9 cellular contexts compared by ENCODE assay signal in genomic region chr14:74324945-74325361, GRCh38. TPM values are rescaled to one million over a fixed set of nuclear protein-coding genes. Genes with fewer than 3 reads are reported as not detected.
DNase-seq lines count a peak whose midpoint lies in the region; ATAC-seq, FAIRE-seq and TF ChIP-seq lines count a peak whose summit lies in the region.
"Had no signal": no experiment of that assay in that cellular context is flagged by ENCODE, and none has a peak within 500 bp of the region (broad histone marks: within the 10 kb centered on the region; RNA-seq: fewer than 3 reads in every experiment).

No MANE protein-coding gene starts in this region.

- H3K36me3 ChIP-seq in GM12878 (ENCODE audit: control insufficient read depth in 2 of 2, insufficient read depth in 2 of 2, low read length in 1 of 2) (no peaks in the 10 kb centered on the region), liver (ENCODE audit: control insufficient read depth in 4 of 4, insufficient read depth in 3 of 4, low read depth in 1 of 4, low read length in 3 of 4) (no peaks in the 10 kb centered on the region), prostate gland (no peaks in the 10 kb centered on the region)

- no TSS peak for BruUV-seq in GM12878 (replicated peaks; lab: Mats Ljungman, UMichigan)

- TF ChIP-seq CTCF in GM12878 (IDR thresholded peaks at IDR 0.05 in 2 of 3, conservative IDR thresholded peaks at IDR 0.05 in 1 of 3; ENCODE audit: control insufficient read depth in 2 of 3, extremely low read depth in 1 of 3, insufficient read depth in 1 of 3, low read depth in 3 of 3, low read length in 3 of 3) (peak; percentile 50 to 63 (median 51)), liver (IDR thresholded peaks at IDR 0.05; ENCODE audit: low read depth, low read length, missing input control) (peak; percentile 53), prostate gland (IDR thresholded peaks at IDR 0.05) (peak in 1 of 4 experiments; percentile 26)

- no peaks in the 10 kb centered on the region for H4K20me1 ChIP-seq in GM12878 (ENCODE audit: control insufficient read depth, insufficient read depth)

- RAD21 ChIA-PET in GM12878 (lab: Charles Lee; ENCODE audit: unreplicated experiment), result no interaction called here

- no peaks in the 10 kb centered on the region for H3K79me2 ChIP-seq in GM12878 (ENCODE audit: control insufficient read depth, insufficient read depth, low read length)

- no peak overlapping the region for H2AFZ ChIP-seq in GM12878 (ENCODE audit: control insufficient read depth, low read depth, low read length)

- no peaks in the 10 kb centered on the region for H3K4me1 ChIP-seq in GM12878 (ENCODE audit: control insufficient read depth, insufficient read depth, low read length)
- no peaks in the 10 kb centered on the region for H3K4me1 ChIP-seq in liver (ENCODE audit: control insufficient read depth in 4 of 4, insufficient read depth in 4 of 4, low read length in 3 of 4)
- no peaks in the 10 kb centered on the region for H3K4me1 ChIP-seq in prostate gland (replicated peaks)

- H3K4me3 Mint-ChIP-seq in activated T-helper 17 cell treated with anti-CD3 and anti-CD28 coated beads, Interleukin-2, amount 50 U/mL, for 72 hours, result no peak overlapping the region
- H3K4me3 Mint-ChIP-seq: activated naive CD8-positive, alpha-beta T cell had no signal

- peak; percentile 69 for FAIRE-seq in GM12878 (lab: Jason Lieb, UNC)

- TF ChIP-seq RAD21 in GM12878 (IDR thresholded peaks at IDR 0.05; ENCODE audit: insufficient read depth, low read depth, low read length) (peak; percentile 32; the same call in 1 of the 2 replicates), liver (IDR thresholded peaks at IDR 0.05) (peak; percentile 51 to 64)

- CTCF ChIA-PET in GM12878 (lab: Yijun Ruan, JAX), result interaction anchor here (0.7 to 2.2 kb wide), 5 partner anchors 12 to 216 kb away, joined by 3 to 8 read pairs (median 4); no protein-coding TSS in a partner anchor

- ATAC-seq in GM12878, result peak; percentile 45; the same call in 2 of the 3 replicates
- no peak for ATAC-seq in activated T-helper 17 cell treated with anti-CD3 and anti-CD28 coated beads, Interleukin-2, amount 50 U/mL, for 72 hours (replicated peaks)

- no peaks in the 10 kb centered on the region for H3K4me1 Mint-ChIP-seq in activated T-helper 17 cell treated with anti-CD3 and anti-CD28 coated beads, Interleukin-2, amount 50 U/mL, for 72 hours

- TF ChIP-seq EP300 in GM12878 (IDR thresholded peaks at IDR 0.05; ENCODE audit: borderline replicate concordance in 1 of 2, control insufficient read depth in 1 of 2, low read depth in 2 of 2, low read length in 2 of 2), result no peak

- H3K9ac ChIP-seq in GM12878 (ENCODE audit: control insufficient read depth, insufficient read depth, low read length), result no peak overlapping the region
- H3K9ac ChIP-seq in liver (ENCODE audit: low read depth in 1 of 2, low read length in 2 of 2), result no peak overlapping the region

- H3K9me3 Mint-ChIP-seq in activated T-helper 17 cell treated with anti-CD3 and anti-CD28 coated beads, Interleukin-2, amount 50 U/mL, for 72 hours, result no peaks in the 10 kb centered on the region

- 26% methylated on average over 3 of the region's 3 CpGs for WGBS in GM12878 (ENCODE audit: insufficient coverage, insufficient replicate concordance, low lambda C conversion rate, missing lambda C conversion rate)
- 53% methylated on average over 3 of the region's 3 CpGs for WGBS in liver
- WGBS in prostate gland, result 72% methylated on average over 3 of the region's 3 CpGs

- H3K36me3 Mint-ChIP-seq in activated T-helper 17 cell treated with anti-CD3 and anti-CD28 coated beads, Interleukin-2, amount 50 U/mL, for 72 hours (ENCODE audit: low read depth), result no peaks in the 10 kb centered on the region

- DNase-seq in SIG-M5 treated with dmso at 0.1 percent for 504 hours (lab: John Stamatoyannopoulos, UW; ENCODE audit: unreplicated experiment) (peak; percentile 51), SIG-M5 (lab: John Stamatoyannopoulos, UW) (no peak), NCI-H1694 treated with DMSO at 0.1 percent for 48 hours (lab: John Stamatoyannopoulos, UW) (peak; percentile 75), GM12878 (ENCODE audit: low read depth, low spot score) (no peak), NCI-H774 (lab: John Stamatoyannopoulos, UW) (no peak), prostate gland (ENCODE audit: low spot score) (no peak)

- SMC1A ChIA-PET in GM12878 (lab: Charles Lee; ENCODE audit: uncharacterized antibody, unreplicated experiment), result no interaction called here

- H3K27me3 ChIP-seq in GM12878 (replicated peaks in 1 of 2; ENCODE audit: control insufficient read depth in 2 of 2, insufficient read depth in 2 of 2, low read length in 1 of 2) (no peaks in the 10 kb centered on the region; a peak in 1 of 4 replicates), liver (ENCODE audit: control insufficient read depth in 4 of 4, insufficient read depth in 4 of 4, low read length in 3 of 4) (no peaks in the 10 kb centered on the region), prostate gland (replicated peaks; ENCODE audit: insufficient read depth) (no peaks in the 10 kb centered on the region)

- no peak overlapping the region for H3K27ac ChIP-seq in GM12878 (ENCODE audit: control insufficient read depth, insufficient read depth)
- no peak overlapping the region for H3K27ac ChIP-seq in liver (ENCODE audit: low read depth in 1 of 2, low read length in 2 of 2)
- H3K27ac ChIP-seq in prostate gland, result no peak overlapping the region

- POLR2A ChIA-PET in GM12878 (lab: Charles Lee), result no interaction called here

- H3K4me3 ChIP-seq in GM12878 (no peak overlapping the region), liver (ENCODE audit: low read depth in 1 of 3, low read length in 3 of 3) (no peak overlapping the region), prostate gland (no peak overlapping the region)

- in situ Hi-C loops in GM12878 (cut with MboI), result no loop called here

- H3K4me2 ChIP-seq in GM12878 (ENCODE audit: control insufficient read depth, insufficient read depth), result no peak overlapping the region

- H3K27ac Mint-ChIP-seq in activated T-helper 17 cell treated with anti-CD3 and anti-CD28 coated beads, Interleukin-2, amount 50 U/mL, for 72 hours, result no peak overlapping the region
- H3K27ac Mint-ChIP-seq: activated naive CD8-positive, alpha-beta T cell had no signal

- peaks cover 14% of the 10 kb centered on the region for H3K27me3 Mint-ChIP-seq in activated T-helper 17 cell treated with anti-CD3 and anti-CD28 coated beads, Interleukin-2, amount 50 U/mL, for 72 hours
- H3K27me3 Mint-ChIP-seq: activated naive CD8-positive, alpha-beta T cell had no signal

- intact Hi-C loops in GM12878 (cut with micrococcal nuclease; ENCODE audit: unreplicated experiment), result no loop called here
- intact Hi-C loops in prostate gland (cut with DNase I), result no loop called here

- no peaks in the 10 kb centered on the region for H3K9me3 ChIP-seq in GM12878 (replicated peaks; ENCODE audit: control insufficient read depth, insufficient read depth, low read length)
- no peaks in the 10 kb centered on the region for H3K9me3 ChIP-seq in liver (ENCODE audit: control insufficient read depth in 4 of 4, low read length in 3 of 4)
- H3K9me3 ChIP-seq in prostate gland, result no peaks in the 10 kb centered on the region

- TF ChIP-seq POLR2A in GM12878 (IDR thresholded peaks at IDR 0.05; ENCODE audit: low read depth, low read length) (no peak), prostate gland (IDR thresholded peaks at IDR 0.05) (no peak)

TF ChIP-seq in GM12878, 131 proteins besides CTCF, POLR2A, EP300 and RAD21 (continues in another document):
- no peak for TF ChIP-seq NR2C1 (IDR thresholded peaks at IDR 0.05)

TF ChIP-seq in liver, 16 proteins besides CTCF, POLR2A, EP300 and RAD21 (continues in another document):
- no peak for TF ChIP-seq FOXA2 (IDR thresholded peaks at IDR 0.05)

RNA-seq across cellular contexts. Expression of gene ABCD4, which starts 22.2 kb away (rescaled TPM):
- total RNA-seq in GM12878 (2013; cell fraction: nucleolus; rRNA removed), result 133 and 139 TPM in 2 replicates
- total RNA-seq in GM12878 (2014; rRNA removed) (26.4 and 30.0 TPM in 2 replicates), GM12878 (2014; rRNA removed; fragmentation: Illumina TruSeq; extraction: Trizol) (12.3 and 12.9 TPM in 2 replicates), GM12878 (2021) (26.1 and 29.5 TPM in 2 replicates), liver (10 to 100 TPM; 24.7 to 33.6 TPM), prostate gland (10 to 100 TPM; 33.4 to 77.3 TPM)
- polyA plus RNA-seq in GM12878 (2011; ENCODE audit: low read depth), result 16.1 TPM
- polyA plus RNA-seq in GM12878 (2011; rRNA removed) (14.4 and 17.9 TPM in 2 replicates), GM12878 (2014; fragmentation: Illumina TruSeq; extraction: Trizol) (12.9 and 22.5 TPM in 2 replicates), GM12878 (2014; fragmentation: Nextera tagmentation; extraction: Ambion mirVana) (1 to 10 TPM; 5.7 to 6.2 TPM), GM12878 (2014; rRNA removed) (24.2 and 29.0 TPM in 2 replicates), GM12878 (2016; fragmentation: Nextera tagmentation; extraction: Ambion mirVana) (10 to 100 TPM; 24.2 to 24.7 TPM), liver (10 to 100 TPM; 20.4 to 34.4 TPM)
- 25.2 and 27.1 TPM in 2 replicates for polyA plus RNA-seq in GM12878 (2011; cell fraction: cytosol; rRNA removed)
- 134 and 154 TPM in 2 replicates for polyA plus RNA-seq in GM12878 (2011; cell fraction: nucleus; rRNA removed)
- polyA plus RNA-seq in GM12878 (2012), result 24.0 and 32.0 TPM in 2 replicates
- polyA minus RNA-seq in GM12878 (2011; rRNA and poly(A)+ RNA removed), result 26.9 and 29.8 TPM in 2 replicates
- polyA minus RNA-seq in GM12878 (2011; cell fraction: cytosol; rRNA and poly(A)+ RNA removed), result 11.2 and 15.0 TPM in 2 replicates
- 42.8 and 71.7 TPM in 2 replicates for polyA minus RNA-seq in GM12878 (2011; cell fraction: nucleus; rRNA and poly(A)+ RNA removed)
- total RNA-seq in activated T-helper 17 cell treated with anti-CD3 and anti-CD28 coated beads, Interleukin-2, amount 50 U/mL, for 72 hours, result 10 to 100 TPM; 55.4 to 57.1 TPM

RNA-seq across cellular contexts. Expression of gene VRTN, which starts 23.3 kb away (rescaled TPM):
- total RNA-seq in GM12878 (2013; cell fraction: nucleolus; rRNA removed), result not detected in 2 replicates
- not detected in 2 replicates for total RNA-seq in GM12878 (2014; rRNA removed)
- total RNA-seq in GM12878 (2014; rRNA removed; fragmentation: Illumina TruSeq; extraction: Trizol), result not detected in 2 replicates
- total RNA-seq in GM12878 (2021), result 0.05 and 0.31 TPM in 2 replicates
- polyA plus RNA-seq in GM12878 (2011; ENCODE audit: low read depth), result not detected
- not detected in 2 replicates for polyA plus RNA-seq in GM12878 (2011; rRNA removed)
- polyA plus RNA-seq in GM12878 (2011; cell fraction: cytosol; rRNA removed), result 0.01 TPM in 1 of 2 replicates, not detected in the other
- polyA plus RNA-seq in GM12878 (2011; cell fraction: nucleus; rRNA removed), result not detected in 2 replicates
- not detected in 2 replicates for polyA plus RNA-seq in GM12878 (2012)
- not detected in 2 replicates for polyA plus RNA-seq in GM12878 (2014; fragmentation: Illumina TruSeq; extraction: Trizol)
- not detected for polyA plus RNA-seq in GM12878 (2014; fragmentation: Nextera tagmentation; extraction: Ambion mirVana)
- not detected in 2 replicates for polyA plus RNA-seq in GM12878 (2014; rRNA removed)
- polyA plus RNA-seq in GM12878 (2016; fragmentation: Nextera tagmentation; extraction: Ambion mirVana), result not detected
- not detected in 2 replicates for polyA minus RNA-seq in GM12878 (2011; rRNA and poly(A)+ RNA removed)
- polyA minus RNA-seq in GM12878 (2011; cell fraction: cytosol; rRNA and poly(A)+ RNA removed), result not detected in 2 replicates
- polyA minus RNA-seq in GM12878 (2011; cell fraction: nucleus; rRNA and poly(A)+ RNA removed), result not detected in 2 replicates
- total RNA-seq in liver, result not detected
- polyA plus RNA-seq in liver, result not detected
- total RNA-seq in activated T-helper 17 cell treated with anti-CD3 and anti-CD28 coated beads, Interleukin-2, amount 50 U/mL, for 72 hours, result not detected
- total RNA-seq in prostate gland, result under 1 TPM in 1 of 2 donors, not detected in 1; 0.34 TPM

Comparison
In these comparisons a context has a peak if more than half of its experiments do, and no peak if none do; other contexts are left out.
1. DNase-seq: peak in SIG-M5 treated with dmso at 0.1 percent for 504 hours (single experiment) and NCI-H1694 treated with DMSO at 0.1 percent for 48 hours (single experiment); none in SIG-M5 (single experiment), GM12878 (single experiment), NCI-H774 (single experiment) and prostate gland (single experiment).